In genomic region chr15:85454403-85454802, GRCh38 we compare ENCODE assay signal across 17 cellular contexts.
A peak's percentile ranks its signal among the peaks of the same experiment; 100 is the strongest.
DNase-seq lines count a peak whose midpoint lies in the region; ATAC-seq, FAIRE-seq and TF ChIP-seq lines count a peak whose summit lies in the region.
"Had no signal": no experiment of that assay in that cellular context is flagged by ENCODE, and none has a peak within 500 bp of the region (broad histone marks: within the 10 kb centered on the region; RNA-seq: fewer than 3 reads in every experiment).

No MANE protein-coding gene starts in this region.

- no peaks in the 10 kb centered on the region for H3K27me3 ChIP-seq in CD4-positive, CD25-positive, alpha-beta regulatory T cell (ENCODE audit: control insufficient read depth, insufficient read depth, low read length)
- H3K27me3 ChIP-seq in GM23338 (ENCODE audit: insufficient read depth) (no peaks in the 10 kb centered on the region), bronchial epithelial cell (ENCODE audit: control insufficient read depth, insufficient read depth, low read length) (no peaks in the 10 kb centered on the region)
- H3K27me3 ChIP-seq: heart right ventricle had no signal

- H4K20me1 ChIP-seq in GM23338 (replicated peaks; ENCODE audit: insufficient read depth): peaks cover 16% of the 10 kb centered on the region

- no peak for FAIRE-seq in bronchial epithelial cell (lab: Jason Lieb, UNC)
- FAIRE-seq: GM12892 had no signal

- H3K9me2 ChIP-seq in GM23338 (ENCODE audit: insufficient read depth): peaks cover 7% of the 10 kb centered on the region; the same call in 1 of the 2 replicates

- peak overlapping the region in 2 of 3 donors; percentile 14 to 43 for H3K27ac Mint-ChIP-seq in CD4-positive, CD25-positive, alpha-beta regulatory T cell
- peak overlapping the region; percentile 57 for H3K27ac Mint-ChIP-seq in GM23338
- peak overlapping the region; percentile 9 to 32 (median 11) for H3K27ac Mint-ChIP-seq in nephron
- H3K27ac Mint-ChIP-seq: activated CD4-positive, alpha-beta T cell treated with anti-CD3 and anti-CD28 coated beads, Interleukin-2, amount 10 ng/mL, durations not matched to agents 24 days and 14 days had no signal

- no peaks in the 10 kb centered on the region for H3K4me1 ChIP-seq in CD4-positive, CD25-positive, alpha-beta regulatory T cell (ENCODE audit: control insufficient read depth, insufficient read depth, low read length, poor library complexity, severe bottlenecking)
- H3K4me1 ChIP-seq in GM23338 (ENCODE audit: insufficient read depth): no peaks in the 10 kb centered on the region; the same call in 1 of the 2 replicates

- no peak for TF ChIP-seq POLR2A in erythroblast (IDR thresholded peaks at IDR 0.05; ENCODE audit: low read length)

- peaks cover 12 to 17% of the 10 kb centered on the region in 2 experiments for H3K9me3 ChIP-seq in CD4-positive, CD25-positive, alpha-beta regulatory T cell (ENCODE audit: control insufficient read depth in 2 of 2, low read length in 2 of 2)

- TF ChIP-seq CTCF in GM23338 (conservative IDR thresholded peaks at IDR 0.05; ENCODE audit: low read depth in 2 of 2) (0 out of 4 replicates have a peak, but pooled peaks of 1 of the 2 experiments have one; percentile 6), bronchial epithelial cell (IDR thresholded peaks at IDR 0.05; ENCODE audit: insufficient read depth, low read length, severe bottlenecking) (no peak), nephron (IDR thresholded peaks at IDR 0.05; ENCODE audit: unreplicated experiment in 3 of 3) (no peak)

- H3K4me2 ChIP-seq in GM23338: no peak overlapping the region

- no peak overlapping the region for H3K27ac ChIP-seq in CD4-positive, CD25-positive, alpha-beta regulatory T cell (ENCODE audit: insufficient read depth, low read length, poor library complexity, severe bottlenecking)
- peak overlapping the region; percentile 74; the same call in 1 of the 2 replicates for H3K27ac ChIP-seq in GM23338 (ENCODE audit: low read depth)
- H3K27ac ChIP-seq: coronary artery had no signal

- H3K36me3 ChIP-seq in CD4-positive, CD25-positive, alpha-beta regulatory T cell (ENCODE audit: control insufficient read depth, insufficient read depth, low read length): peaks cover 3% of the 10 kb centered on the region
- H3K36me3 ChIP-seq in GM23338 (ENCODE audit: insufficient read depth) (peaks cover 8% of the 10 kb centered on the region; the same call in 1 of the 2 replicates), bronchial epithelial cell (ENCODE audit: control insufficient read depth, insufficient read depth, low read length) (no peaks in the 10 kb centered on the region)
- H3K36me3 ChIP-seq: heart right ventricle had no signal

- H2AFZ ChIP-seq in GM23338: no peak overlapping the region

- peaks cover 30 to 65% (median 54%) of the 10 kb centered on the region in 4 donors for H3K4me1 Mint-ChIP-seq in CD4-positive, CD25-positive, alpha-beta regulatory T cell
- H3K4me1 Mint-ChIP-seq in GM23338 (peaks cover 20% of the 10 kb centered on the region), nephron (peaks cover 42% of the 10 kb centered on the region)

- H3K9me3 Mint-ChIP-seq in CD4-positive, CD25-positive, alpha-beta regulatory T cell: peaks cover 0 to 22% (median 9%) of the 10 kb centered on the region in 7 donors
- H3K9me3 Mint-ChIP-seq in GM23338 (peaks cover 29% of the 10 kb centered on the region), nephron (peaks cover 32% of the 10 kb centered on the region)

- no peaks in the 10 kb centered on the region for H3F3A ChIP-seq in GM23338 (replicated peaks; ENCODE audit: low read depth)

- ATAC-seq in CD4-positive, CD25-positive, alpha-beta regulatory T cell (ENCODE audit: low read depth in 2 of 2): no peak
- ATAC-seq in GM23338: peak; percentile 71

- DNase-seq in CD4-positive, CD25-positive, alpha-beta regulatory T cell: no peak
- DNase-seq in GM23338 (ENCODE audit: low spot score) (no peak), bronchial epithelial cell (ENCODE audit: low read depth) (peak; percentile 41), Kasumi-1 (lab: John Stamatoyannopoulos, UW) (no peak), NCI-H1105 (lab: John Stamatoyannopoulos, UW) (no peak), erythroblast (lab: John Stamatoyannopoulos, UW) (no peak), COLO829 (ENCODE audit: low spot score) (no peak)
- DNase-seq: activated CD4-positive, alpha-beta T cell treated with anti-CD3 and anti-CD28 coated beads, Interleukin-2, amount 10 ng/mL, durations not matched to agents 24 days and 14 days; activated T-cell treated with anti-CD3 and anti-CD28 coated beads, Interleukin-2, amount 50 U/mL, for 1 hour; DND-41; heart right ventricle; NCI-H187 treated with DMSO at 0.1 percent for 48 hours; NCI-H526 treated with DMSO at 0.1 percent for 48 hours; stimulated activated CD4-positive, alpha-beta T cell treated with anti-CD3 and anti-CD28 coated beads, Interleukin-2, amount 100 ng/mL, for 48 hours had no signal

- no peaks in the 10 kb centered on the region for H3K27me3 Mint-ChIP-seq in CD4-positive, CD25-positive, alpha-beta regulatory T cell
- H3K27me3 Mint-ChIP-seq in GM23338 (ENCODE audit: insufficient read depth, low read depth, poor library complexity) (peaks cover 9% of the 10 kb centered on the region), nephron (ENCODE audit: low read depth) (no peaks in the 10 kb centered on the region)
- H3K27me3 Mint-ChIP-seq: activated CD4-positive, alpha-beta T cell treated with anti-CD3 and anti-CD28 coated beads, Interleukin-2, amount 10 ng/mL, durations not matched to agents 24 days and 14 days had no signal

- no peak overlapping the region for H3K4me3 ChIP-seq in CD4-positive, CD25-positive, alpha-beta regulatory T cell (ENCODE audit: low read depth, low read length)
- H3K4me3 ChIP-seq in GM23338 (no peak overlapping the region), bronchial epithelial cell (ENCODE audit: low read depth, low read length) (no peak overlapping the region)
- H3K4me3 ChIP-seq: coronary artery, heart right ventricle had no signal

- peaks cover 19% of the 10 kb centered on the region for H3K36me3 Mint-ChIP-seq in CD4-positive, CD25-positive, alpha-beta regulatory T cell
- H3K36me3 Mint-ChIP-seq in GM23338 (ENCODE audit: low read depth): peaks cover 27% of the 10 kb centered on the region
- peaks cover 41% of the 10 kb centered on the region for H3K36me3 Mint-ChIP-seq in nephron (ENCODE audit: low read depth)

- peaks cover 96% of the 10 kb centered on the region for H3K79me2 ChIP-seq in GM23338 (replicated peaks; ENCODE audit: insufficient read depth)

- H3K4me3 Mint-ChIP-seq in CD4-positive, CD25-positive, alpha-beta regulatory T cell: no peak overlapping the region
- H3K4me3 Mint-ChIP-seq in GM23338: no peak overlapping the region
- H3K4me3 Mint-ChIP-seq in nephron: no peak overlapping the region
- H3K4me3 Mint-ChIP-seq: activated CD4-positive, alpha-beta T cell treated with anti-CD3 and anti-CD28 coated beads, Interleukin-2, amount 10 ng/mL, durations not matched to agents 24 days and 14 days had no signal

TF ChIP-seq in GM23338, 12 proteins besides CTCF, POLR2A, EP300 and RAD21 (continues in another document):
- TF ChIP-seq POLR2AphosphoS5 (IDR thresholded peaks at IDR 0.05; ENCODE audit: low read depth): no peak
